In genomic region chr19:16094360-16095070, GRCh38 we compare ENCODE assay signal across 2 cellular contexts.
TF ChIP-seq lines count a peak whose summit lies in the region.

No MANE protein-coding gene starts in this region.

TF ChIP-seq in A549, 52 proteins besides CTCF, POLR2A, EP300 and RAD21:
- TF ChIP-seq ZSCAN20 (CRISPR knock-in tag; IDR thresholded peaks at IDR 0.05) (no peak), KDM5A (IDR thresholded peaks at IDR 0.05) (no peak), POLR2AphosphoS2 (conservative IDR thresholded peaks at IDR 0.05; ENCODE audit: low read length) (peak; percentile 65; the same call in 1 of the 2 replicates), EHMT2 (IDR thresholded peaks at IDR 0.05; ENCODE audit: low read depth) (no peak), TP53 (CRISPR knock-in tag; IDR thresholded peaks at IDR 0.05) (no peak)
TF ChIP-seq in A549: peak in this region for 1.

TF ChIP-seq in IMR-90, 13 proteins besides CTCF, POLR2A, EP300 and RAD21:
- no peak for TF ChIP-seq NFE2L2 (IDR thresholded peaks at IDR 0.05; ENCODE audit: low read depth, low read length)
- 0 out of 2 replicates have a peak, but pooled peaks have one; percentile 8 for TF ChIP-seq MAFK (IDR thresholded peaks at IDR 0.05; ENCODE audit: low read depth, low read length)
TF ChIP-seq in IMR-90: peak in this region for 1.
